ENCODE assay signal across 12 cellular contexts in the genomic region with DNA sequence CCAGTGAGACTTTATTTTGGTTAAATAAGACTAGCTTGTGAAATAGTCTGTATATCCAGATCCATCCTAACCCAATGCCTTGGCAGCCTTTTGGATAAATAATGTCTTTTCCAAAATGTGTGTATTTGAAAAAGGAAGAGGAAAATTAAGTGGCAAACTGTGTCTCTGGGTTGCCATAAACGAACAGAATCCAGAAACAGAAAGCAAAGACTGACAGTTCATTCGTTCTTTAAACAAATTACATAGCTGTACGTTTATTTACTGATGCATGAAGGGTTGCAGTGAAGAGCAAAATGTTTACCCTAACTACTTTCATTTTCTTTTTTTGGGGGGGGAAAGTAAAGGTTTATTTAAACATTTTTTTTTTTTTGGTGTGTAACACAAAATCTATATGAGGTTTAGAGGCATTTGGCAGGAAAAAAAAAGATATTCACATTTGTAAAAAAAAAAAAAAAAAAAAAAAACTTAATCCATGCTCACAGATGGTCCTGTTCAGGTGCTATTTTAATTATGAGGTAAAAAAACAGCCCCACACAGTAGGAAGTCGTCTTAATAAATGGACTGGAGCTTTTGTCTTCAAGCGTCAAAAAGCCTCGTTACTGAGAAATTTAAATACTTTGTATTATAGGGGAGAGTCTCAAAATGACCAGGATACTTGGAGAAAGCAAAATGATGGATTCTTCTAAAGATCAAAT.
DNase-seq lines count a peak whose midpoint lies in the region; ATAC-seq, FAIRE-seq and TF ChIP-seq lines count a peak whose summit lies in the region.
"Had no signal": no experiment of that assay in that cellular context is flagged by ENCODE, and none has a peak within 500 bp of the region (broad histone marks: within the 10 kb centered on the region; RNA-seq: fewer than 3 reads in every experiment).

No MANE protein-coding gene starts in this region.

- H3K4me2 ChIP-seq in HepG2 (ENCODE audit: low read depth, low read length), result no peak overlapping the region

- H2AFZ ChIP-seq in HepG2 (ENCODE audit: low read length), result no peak overlapping the region

- no peak for TF ChIP-seq RAD21 in HepG2 (CRISPR knock-in tag; IDR thresholded peaks at IDR 0.05)

- intact Hi-C loops in HepG2 (cut with micrococcal nuclease; ENCODE audit: unreplicated experiment), result loop anchor here (5.0 to 10.0 kb wide), 6 partner anchors 242 to 1512 kb away; a partner anchor contains a TSS

- POLR2A ChIA-PET in HepG2 (lab: Yijun Ruan, JAX), result interaction anchor here (0.7 to 1.1 kb wide), 2 partner anchors 217 to 226 kb away, joined by 3 to 4 read pairs; no protein-coding TSS in a partner anchor

- H3K79me2 ChIP-seq in HepG2 (ENCODE audit: insufficient read depth, low read length), result no peaks in the 10 kb centered on the region

- H3K27me3 ChIP-seq in HepG2 (ENCODE audit: control insufficient read depth in 1 of 2, insufficient read depth in 2 of 2, low read length in 2 of 2), result no peaks in the 10 kb centered on the region
- H3K27me3 ChIP-seq in tibial nerve, result no peaks in the 10 kb centered on the region

- no peaks in the 10 kb centered on the region for H4K20me1 ChIP-seq in HepG2 (ENCODE audit: insufficient read depth, low read length)

- CTCF ChIA-PET in HepG2 (lab: Yijun Ruan, JAX; ENCODE audit: low intra/inter-chr PET ratio, low total read pairs), result no interaction called here

- no peak overlapping the region for H3K27ac ChIP-seq in HepG2 (ENCODE audit: extremely low read length, insufficient read depth, low read length)
- no peak overlapping the region for H3K27ac ChIP-seq in tibial nerve

- ATAC-seq in GM21786 (IDR thresholded peaks at IDR 0.05; ENCODE audit: unreplicated experiment), result peak; percentile 41
- ATAC-seq in HepG2, result no peak

- TF ChIP-seq CTCF in HepG2 (CRISPR knock-in tag; IDR thresholded peaks at IDR 0.05), result no peak
- TF ChIP-seq CTCF in tibial nerve (IDR thresholded peaks at IDR 0.05), result no peak

- H3K36me3 ChIP-seq in HepG2 (replicated peaks in 1 of 2; ENCODE audit: control insufficient read depth in 1 of 2, insufficient read depth in 2 of 2, low read length in 2 of 2), result no peaks in the 10 kb centered on the region
- H3K36me3 ChIP-seq in tibial nerve, result no peaks in the 10 kb centered on the region

- H3K4me1 ChIP-seq in HepG2 (ENCODE audit: insufficient read depth, low read length), result peaks cover 48% of the 10 kb centered on the region
- H3K4me1 ChIP-seq in tibial nerve, result peaks cover 0 to 11% (median 0%) of the 10 kb centered on the region in 4 donors

- in situ Hi-C loops in HepG2 (cut with HindIII; ENCODE audit: extremely low pct_ligation_motif_present, low pct_unique_long_range_greater_than_20kb), result loop anchor here (10.0 to 25.0 kb wide), 2 partner anchors 1075 to 1312 kb away; no protein-coding TSS in a partner anchor

- TF ChIP-seq EP300 in HepG2 (IDR thresholded peaks at IDR 0.05; ENCODE audit: low read depth in 2 of 2, low read length in 2 of 2), result no peak
- TF ChIP-seq EP300 in HepG2 (CRISPR knock-in tag; IDR thresholded peaks at IDR 0.05; ENCODE audit: borderline replicate concordance), result no peak
- TF ChIP-seq EP300 in tibial nerve (IDR thresholded peaks at IDR 0.05), result no peak

- no TSS peak for BruUV-seq in HepG2 (replicated peaks; lab: Mats Ljungman, UMichigan)

- DNase-seq in DMS153 treated with DMSO at 0.1 percent for 48 hours (lab: John Stamatoyannopoulos, UW; ENCODE audit: unreplicated experiment) (peak; percentile 5), DMS153 (lab: John Stamatoyannopoulos, UW) (no peak), NCI-H146 (lab: John Stamatoyannopoulos, UW) (peak; percentile 68), HepG2 (ENCODE audit: low spot score) (peak; percentile 18), tibial nerve (ENCODE audit: low spot score in 2 of 2) (no peak), NK-92 (lab: John Stamatoyannopoulos, UW; ENCODE audit: unreplicated experiment) (no peak), GDM1 (lab: John Stamatoyannopoulos, UW) (no peak)
- DNase-seq: amygdala, endodermal cell, Kasumi-1, T-helper 9 cell had no signal

- H3K9ac ChIP-seq in HepG2 (ENCODE audit: insufficient read depth, low read depth, low read length), result no peak overlapping the region

- H3K9me3 ChIP-seq in HepG2 (ENCODE audit: low read length), result no peaks in the 10 kb centered on the region
- no peaks in the 10 kb centered on the region for H3K9me3 ChIP-seq in tibial nerve

- H3K4me3 ChIP-seq in HepG2 (replicated peaks in 1 of 3; ENCODE audit: insufficient read depth in 1 of 3, low read depth in 2 of 3, low read length in 3 of 3), result no peak overlapping the region
- H3K4me3 ChIP-seq in tibial nerve, result no peak overlapping the region

- no peak for FAIRE-seq in HepG2 (lab: Jason Lieb, UNC)

- 78% methylated on average over 6 of the region's 6 CpGs for WGBS in HepG2 (ENCODE audit: low lambda C conversion rate)
- 75 to 78% methylated on average over 6 of the region's 6 CpGs for WGBS in tibial nerve, 2 donors

- no peak for TF ChIP-seq POLR2A in HepG2 (IDR thresholded peaks at IDR 0.05; ENCODE audit: insufficient read depth in 1 of 2, low read depth in 2 of 2, low read length in 2 of 2)
- no peak for TF ChIP-seq POLR2A in tibial nerve (IDR thresholded peaks at IDR 0.05)

TF ChIP-seq in HepG2, 621 proteins besides CTCF, POLR2A, EP300 and RAD21:
- TF ChIP-seq, protein P1, sequence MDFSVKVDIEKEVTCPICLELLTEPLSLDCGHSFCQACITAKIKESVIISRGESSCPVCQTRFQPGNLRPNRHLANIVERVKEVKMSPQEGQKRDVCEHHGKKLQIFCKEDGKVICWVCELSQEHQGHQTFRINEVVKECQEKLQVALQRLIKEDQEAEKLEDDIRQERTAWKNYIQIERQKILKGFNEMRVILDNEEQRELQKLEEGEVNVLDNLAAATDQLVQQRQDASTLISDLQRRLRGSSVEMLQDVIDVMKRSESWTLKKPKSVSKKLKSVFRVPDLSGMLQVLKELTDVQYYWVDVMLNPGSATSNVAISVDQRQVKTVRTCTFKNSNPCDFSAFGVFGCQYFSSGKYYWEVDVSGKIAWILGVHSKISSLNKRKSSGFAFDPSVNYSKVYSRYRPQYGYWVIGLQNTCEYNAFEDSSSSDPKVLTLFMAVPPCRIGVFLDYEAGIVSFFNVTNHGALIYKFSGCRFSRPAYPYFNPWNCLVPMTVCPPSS (IDR thresholded peaks at IDR 0.05), result no peak
- TF ChIP-seq FOXP1 (IDR thresholded peaks at IDR 0.05) (no peak), FOXP1 (CRISPR knock-in tag; IDR thresholded peaks at IDR 0.05) (peak; percentile 36; the same call in 1 of the 2 replicates), SYNCRIP (IDR thresholded peaks at IDR 0.05; ENCODE audit: insufficient read depth, low read depth, low read length) (no peak), FOXA3 (CRISPR knock-in tag; IDR thresholded peaks at IDR 0.05) (peak; percentile 44), MED1 (CRISPR knock-in tag; IDR thresholded peaks at IDR 0.05) (0 out of 2 replicates have a peak, but pooled peaks have one; percentile 13)

Comparison
In these comparisons a context has a peak if more than half of its experiments do, and no peak if none do; other contexts are left out.
1. DNase-seq: peak in DMS153 treated with DMSO at 0.1 percent for 48 hours (single experiment), NCI-H146 (single experiment) and HepG2 (single experiment); none in DMS153 (single experiment), tibial nerve (0 of 2), NK-92 (single experiment) and GDM1 (single experiment).